Comparison of ENCODE assay signal across 13 cellular contexts in genomic region chr20:53752583-53752970, GRCh38.
DNase-seq lines count a peak whose midpoint lies in the region; ATAC-seq, FAIRE-seq and TF ChIP-seq lines count a peak whose summit lies in the region.
"Had no signal": no experiment of that assay in that cellular context is flagged by ENCODE, and none has a peak within 500 bp of the region (broad histone marks: within the 10 kb centered on the region; RNA-seq: fewer than 3 reads in every experiment).

No MANE protein-coding gene starts in this region.

- CTCF ChIA-PET in H1 (lab: Charles Lee; ENCODE audit: partially characterized antibody): interaction anchor here (2.4 kb wide), 1 partner anchor 12 kb away, joined by 8 read pairs; no protein-coding TSS in a partner anchor

- no peaks in the 10 kb centered on the region for H4K20me1 ChIP-seq in H1 (replicated peaks in 1 of 2; ENCODE audit: control insufficient read depth in 1 of 2, insufficient read depth in 2 of 2, low read length in 2 of 2)

- no peak overlapping the region for H3K18ac ChIP-seq in H1 (ENCODE audit: extremely low read depth, low read length)

- no peak overlapping the region for H2BK15ac ChIP-seq in H1 (ENCODE audit: low read length)

- H3K27me3 ChIP-seq in RWPE2 (ENCODE audit: insufficient read depth, poor library complexity, severe bottlenecking) (no peaks in the 10 kb centered on the region), H1 (replicated peaks in 1 of 4; ENCODE audit: control insufficient read depth in 3 of 4, extremely low read depth in 1 of 4, insufficient read depth in 3 of 4, low read length in 3 of 4) (no peaks in the 10 kb centered on the region), esophagus muscularis mucosa (no peaks in the 10 kb centered on the region)

- no peak overlapping the region for H4K5ac ChIP-seq in H1 (ENCODE audit: insufficient read length, low read depth, low read length)

- TF ChIP-seq POLR2A in H1 (IDR thresholded peaks at IDR 0.05; ENCODE audit: control extremely low read depth in 1 of 2, low read depth in 2 of 2, low read length in 2 of 2): no peak
- TF ChIP-seq POLR2A in esophagus muscularis mucosa (IDR thresholded peaks at IDR 0.05; ENCODE audit: low read depth): no peak

- H4K91ac ChIP-seq in H1 (replicated peaks; ENCODE audit: insufficient read length, low read length): no peak overlapping the region

- no peak; a peak in 1 of 4 replicates for TF ChIP-seq RAD21 in H1 (IDR thresholded peaks at IDR 0.05 in 1 of 2, conservative IDR thresholded peaks at IDR 0.05 in 1 of 2; ENCODE audit: low read depth in 2 of 2, low read length in 2 of 2)

- no peak overlapping the region for H3K14ac ChIP-seq in H1 (ENCODE audit: insufficient read length)

- no peak overlapping the region for H3K9ac ChIP-seq in H1 (replicated peaks in 1 of 4; ENCODE audit: extremely low read depth in 1 of 4, low read depth in 3 of 4, low read length in 3 of 4)

- H3K79me1 ChIP-seq in H1 (ENCODE audit: low read depth, low read length): no peaks in the 10 kb centered on the region

- WGBS in H1 (ENCODE audit: extremely low coverage in 1 of 2, insufficient coverage in 1 of 2, insufficient read length in 1 of 2, insufficient replicate concordance in 2 of 2, low coverage in 1 of 2, low lambda C conversion rate in 2 of 2, missing lambda C conversion rate in 1 of 2), 2 experiments: 58% methylated on average over 3 of the region's 3 CpGs; no CpG with 5 or more reads in 1 of the 2 experiments
- WGBS in esophagus muscularis mucosa: 92% methylated on average over 3 of the region's 3 CpGs

- 0 out of 2 replicates have a peak overlapping the region, but pooled peaks have one; percentile 18 for H2BK5ac ChIP-seq in H1 (ENCODE audit: low read depth, low read length)

- no peak overlapping the region for H2AFZ ChIP-seq in H1 (ENCODE audit: low read length)

- no peak overlapping the region; the same call in 1 of the 2 replicates for H2BK12ac ChIP-seq in H1 (ENCODE audit: low read depth, low read length)

- H3K4me3 ChIP-seq in RWPE2 (ENCODE audit: severe bottlenecking) (no peak overlapping the region), H1 (ENCODE audit: extremely low read depth in 1 of 4, insufficient read depth in 2 of 4, low read depth in 3 of 4, low read length in 4 of 4) (no peak overlapping the region; a peak in 1 of 8 replicates), skin epidermis (no peak overlapping the region), esophagus muscularis mucosa (no peak overlapping the region)

- H3K23ac ChIP-seq in H1 (ENCODE audit: insufficient read length): no peak overlapping the region

- no peak for ATAC-seq in RWPE2 (ENCODE audit: low read depth)
- no peak for ATAC-seq in HG02610 (IDR thresholded peaks at IDR 0.05; ENCODE audit: unreplicated experiment)

- TF ChIP-seq EP300 in H1 (IDR thresholded peaks at IDR 0.05; ENCODE audit: borderline replicate concordance in 1 of 2, low read depth in 2 of 2, low read length in 2 of 2) (no peak), esophagus muscularis mucosa (IDR thresholded peaks at IDR 0.05) (no peak)

- FAIRE-seq in H1 (lab: Jason Lieb, UNC): no peak
- FAIRE-seq: A204.1 had no signal

- H3K27ac ChIP-seq in RWPE2 (ENCODE audit: poor library complexity, severe bottlenecking): peak overlapping the region; percentile 76
- H3K27ac ChIP-seq in H1 (ENCODE audit: low read depth, low read length): peak overlapping the region; percentile 62
- H3K27ac ChIP-seq in skin epidermis: peak overlapping the region in 17 of 21 experiments; percentile 31 to 90 (median 74)
- no peak overlapping the region for H3K27ac ChIP-seq in esophagus muscularis mucosa (replicated peaks in 1 of 4)

- intact Hi-C loops in esophagus muscularis mucosa (cut with DNase I): no loop called here

- H3K4ac ChIP-seq in H1 (replicated peaks; ENCODE audit: insufficient read length, low read depth, low read length): no peak overlapping the region

- no peaks in the 10 kb centered on the region for H3K9me3 ChIP-seq in RWPE2 (ENCODE audit: severe bottlenecking)
- H3K9me3 ChIP-seq in H1 (ENCODE audit: insufficient read depth in 2 of 2, low read depth in 1 of 2, low read length in 1 of 2): no peaks in the 10 kb centered on the region
- H3K9me3 ChIP-seq in esophagus muscularis mucosa: no peaks in the 10 kb centered on the region

- POLR2A ChIA-PET in H1 (lab: Charles Lee; ENCODE audit: partially characterized antibody): interaction anchor here (0.9 to 2.6 kb wide), 13 partner anchors 8 to 454 kb away, joined by 3 to 13 read pairs (median 4); no protein-coding TSS in a partner anchor

- peaks cover 57% of the 10 kb centered on the region for H3K4me1 ChIP-seq in RWPE2 (ENCODE audit: insufficient read depth, poor library complexity, severe bottlenecking)
- H3K4me1 ChIP-seq in H1 (replicated peaks in 1 of 4; ENCODE audit: control insufficient read depth in 3 of 4, insufficient read depth in 4 of 4, low read length in 3 of 4): peaks cover 5 to 31% (median 21%) of the 10 kb centered on the region in 4 experiments; a peak in 6 of 7 replicates
- H3K4me1 ChIP-seq in esophagus muscularis mucosa: peaks cover 13 to 23% (median 19%) of the 10 kb centered on the region in 4 donors

- no peak overlapping the region for H3K56ac ChIP-seq in H1 (replicated peaks; ENCODE audit: insufficient read length, low read depth, low read length)

- H4K8ac ChIP-seq in H1 (ENCODE audit: extremely low read depth, insufficient read depth, low read length): no peak overlapping the region

- H2AK5ac ChIP-seq in H1 (ENCODE audit: low read depth, low read length): no peak overlapping the region

- peaks cover 2% of the 10 kb centered on the region; the same call in 1 of the 2 replicates for H3K23me2 ChIP-seq in H1 (ENCODE audit: low read depth, low read length)

- H2BK20ac ChIP-seq in H1 (ENCODE audit: low read length): no peak overlapping the region

- no peaks in the 10 kb centered on the region for H3K79me2 ChIP-seq in H1 (ENCODE audit: control insufficient read depth in 1 of 2, insufficient read depth in 2 of 2, low read length in 2 of 2)

- DNase-seq in NCI-H2227 (lab: John Stamatoyannopoulos, UW; ENCODE audit: unreplicated experiment): peak; percentile 23
- no peak for DNase-seq in NCI-H2227 treated with DMSO at 0.1 percent for 48 hours (lab: John Stamatoyannopoulos, UW)
- DNase-seq in RWPE2 (ENCODE audit: low spot score): peak; percentile 48
- no peak for DNase-seq in H1 (ENCODE audit: low read depth in 1 of 2, low spot score in 2 of 2)
- no peak for DNase-seq in NCI-H2196 (lab: John Stamatoyannopoulos, UW; ENCODE audit: unreplicated experiment)
- DNase-seq in esophagus muscularis mucosa (ENCODE audit: extremely low spot score): no peak
- DNase-seq: HCEC 1CT, midbrain, NCI-H1694, SHP77 had no signal

- H3K36me3 ChIP-seq in RWPE2 (ENCODE audit: low read depth): no peaks in the 10 kb centered on the region
- no peaks in the 10 kb centered on the region for H3K36me3 ChIP-seq in H1 (ENCODE audit: control insufficient read depth in 2 of 4, insufficient read depth in 4 of 4, low read length in 3 of 4)
- H3K36me3 ChIP-seq in esophagus muscularis mucosa: no peaks in the 10 kb centered on the region

- H2BK120ac ChIP-seq in H1 (replicated peaks; ENCODE audit: low read depth, low read length): peak overlapping the region; percentile 21

- TF ChIP-seq CTCF in RWPE2 (IDR thresholded peaks at IDR 0.05; ENCODE audit: poor library complexity, severe bottlenecking) (no peak), H1 (IDR thresholded peaks at IDR 0.05; ENCODE audit: control extremely low read depth in 1 of 3, insufficient read depth in 1 of 3, low read depth in 1 of 3, low read length in 3 of 3) (no peak), esophagus muscularis mucosa (IDR thresholded peaks at IDR 0.05) (no peak)

- H3K4me2 ChIP-seq in H1 (ENCODE audit: insufficient read depth in 1 of 2, low read depth in 2 of 2, low read length in 2 of 2): no peak overlapping the region; a peak in 1 of 4 replicates

TF ChIP-seq in H1, 55 proteins besides CTCF, POLR2A, EP300 and RAD21:
- TF ChIP-seq BRCA1 (IDR thresholded peaks at IDR 0.05; ENCODE audit: low read depth, low read length) (no peak), YY1 (IDR thresholded peaks at IDR 0.05; ENCODE audit: low read depth, low read length) (0 out of 2 replicates have a peak, but pooled peaks have one; percentile 35)
TF ChIP-seq in H1: peak in this region for 1.

Comparison
In these comparisons a context has a peak if more than half of its experiments do, and no peak if none do; other contexts are left out.
1. DNase-seq: peak in NCI-H2227 (single experiment) and RWPE2 (single experiment); none in NCI-H2227 treated with DMSO at 0.1 percent for 48 hours (single experiment), H1 (0 of 2), NCI-H2196 (single experiment) and esophagus muscularis mucosa (single experiment).
2. H3K27ac ChIP-seq: peak in RWPE2 (single experiment), H1 (single experiment) and skin epidermis (17 of 21); none in esophagus muscularis mucosa (0 of 4).